8 cellular contexts compared by ENCODE assay signal in genomic region chr5:81838307-81838906, GRCh38.
DNase-seq lines count a peak whose midpoint lies in the region; ATAC-seq and TF ChIP-seq lines count a peak whose summit lies in the region.

No MANE protein-coding gene starts in this region.

- no peak overlapping the region for H3K4me3 Mint-ChIP-seq in activated CD8-positive, alpha-beta T cell treated with anti-CD3 and anti-CD28 coated beads, Interleukin-2, amount 10 ng/mL, durations not matched to agents 7 days and 5 days

- DNase-seq in Daoy (ENCODE audit: low read depth) = peak; percentile 23
- DNase-seq in activated CD8-positive, alpha-beta T cell treated with anti-CD3 and anti-CD28 coated beads, Interleukin-2, amount 10 ng/mL, durations not matched to agents 7 days and 5 days = peak; percentile 38
- peak; percentile 39 for DNase-seq in iPS-NIHi11 (ENCODE audit: low spot score)
- DNase-seq in upper lobe of left lung = peak in 1 of 2 donors; percentile 45
- DNase-seq in NCI-H1694 treated with DMSO at 0.1 percent for 48 hours (lab: John Stamatoyannopoulos, UW) = no peak
- DNase-seq in NCI-H524 treated with DMSO at 0.1 percent for 48 hours (lab: John Stamatoyannopoulos, UW) = no peak

- no peaks in the 10 kb centered on the region for H3K9me3 ChIP-seq in upper lobe of left lung

- H3K9me3 Mint-ChIP-seq in activated CD8-positive, alpha-beta T cell treated with anti-CD3 and anti-CD28 coated beads, Interleukin-2, amount 10 ng/mL, durations not matched to agents 7 days and 5 days (ENCODE audit: insufficient read depth) = no peaks in the 10 kb centered on the region

- CTCF ChIA-PET in activated CD8-positive, alpha-beta T cell treated with anti-CD3 and anti-CD28 coated beads, Interleukin-2, amount 10 ng/mL, durations not matched to agents 7 days and 5 days (lab: Charles Lee) = interaction anchor here (0.7 to 4.1 kb wide), 18 partner anchors 8 to 327 kb away, joined by 3 to 40 read pairs (median 5); partner anchors contain the start of gene SSBP2

- ATAC-seq in GM19452 (IDR thresholded peaks at IDR 0.05; ENCODE audit: unreplicated experiment) (peak; percentile 79), upper lobe of left lung (ENCODE audit: low FRiP score in 2 of 2) (peak; percentile 62 to 78)
- peak; percentile 74 for ATAC-seq in activated CD8-positive, alpha-beta T cell treated with anti-CD3 and anti-CD28 coated beads, Interleukin-2, amount 10 ng/mL, durations not matched to agents 7 days and 5 days

- TF ChIP-seq POLR2A in upper lobe of left lung (IDR thresholded peaks at IDR 0.05) = no peak

- no peaks in the 10 kb centered on the region for H3K27me3 ChIP-seq in upper lobe of left lung

- H3K36me3 ChIP-seq in upper lobe of left lung = no peaks in the 10 kb centered on the region

- TF ChIP-seq RAD21 in Ishikawa (IDR thresholded peaks at IDR 0.05; ENCODE audit: low read depth) = peak; percentile 60

- no peak overlapping the region for H3K4me3 ChIP-seq in upper lobe of left lung

- TF ChIP-seq CTCF in upper lobe of left lung (IDR thresholded peaks at IDR 0.05) = peak; percentile 28 to 57 (median 43)

- no peak overlapping the region for H3K27ac Mint-ChIP-seq in activated CD8-positive, alpha-beta T cell treated with anti-CD3 and anti-CD28 coated beads, Interleukin-2, amount 10 ng/mL, durations not matched to agents 7 days and 5 days

- peaks cover 3% of the 10 kb centered on the region for H3K27me3 Mint-ChIP-seq in activated CD8-positive, alpha-beta T cell treated with anti-CD3 and anti-CD28 coated beads, Interleukin-2, amount 10 ng/mL, durations not matched to agents 7 days and 5 days (ENCODE audit: low read depth)

- no peaks in the 10 kb centered on the region for H3K4me1 ChIP-seq in upper lobe of left lung

- POLR2A ChIA-PET in activated CD8-positive, alpha-beta T cell treated with anti-CD3 and anti-CD28 coated beads, Interleukin-2, amount 10 ng/mL, durations not matched to agents 7 days and 5 days (lab: Charles Lee) = interaction anchor here (0.7 to 1.9 kb wide), 2 partner anchors 13 to 83 kb away, joined by 3 to 5 read pairs; no protein-coding TSS in a partner anchor

- TF ChIP-seq EP300 in Ishikawa (IDR thresholded peaks at IDR 0.05; ENCODE audit: borderline replicate concordance) (no peak), upper lobe of left lung (IDR thresholded peaks at IDR 0.05) (no peak)

- no peaks in the 10 kb centered on the region for H3K36me3 Mint-ChIP-seq in activated CD8-positive, alpha-beta T cell treated with anti-CD3 and anti-CD28 coated beads, Interleukin-2, amount 10 ng/mL, durations not matched to agents 7 days and 5 days (ENCODE audit: low read depth)

- H3K4me1 Mint-ChIP-seq in activated CD8-positive, alpha-beta T cell treated with anti-CD3 and anti-CD28 coated beads, Interleukin-2, amount 10 ng/mL, durations not matched to agents 7 days and 5 days (ENCODE audit: low read depth) = no peaks in the 10 kb centered on the region

- WGBS in upper lobe of left lung, 2 donors = 71 to 74% methylated on average over 2 of the region's 2 CpGs

- no peak overlapping the region for H3K27ac ChIP-seq in upper lobe of left lung

TF ChIP-seq in Ishikawa, 13 proteins besides CTCF, POLR2A, EP300 and RAD21:
- TF ChIP-seq USF1 (IDR thresholded peaks at IDR 0.05) (no peak), ZBTB7A (IDR thresholded peaks at IDR 0.05; ENCODE audit: low read depth) (no peak), EGR1 (IDR thresholded peaks at IDR 0.05) (no peak)

Comparison
In these comparisons a context has a peak if more than half of its experiments do, and no peak if none do; other contexts are left out.
1. DNase-seq: peak in Daoy (single experiment), activated CD8-positive, alpha-beta T cell treated with anti-CD3 and anti-CD28 coated beads, Interleukin-2, amount 10 ng/mL, durations not matched to agents 7 days and 5 days (single experiment) and iPS-NIHi11 (single experiment); none in NCI-H1694 treated with DMSO at 0.1 percent for 48 hours (single experiment) and NCI-H524 treated with DMSO at 0.1 percent for 48 hours (single experiment).
2. Peak in every context shown above with its lines, with median percentiles within 50 percentile points of each other: ATAC-seq.